ENCODE assay signal across 1 cellular context in the genomic region with DNA sequence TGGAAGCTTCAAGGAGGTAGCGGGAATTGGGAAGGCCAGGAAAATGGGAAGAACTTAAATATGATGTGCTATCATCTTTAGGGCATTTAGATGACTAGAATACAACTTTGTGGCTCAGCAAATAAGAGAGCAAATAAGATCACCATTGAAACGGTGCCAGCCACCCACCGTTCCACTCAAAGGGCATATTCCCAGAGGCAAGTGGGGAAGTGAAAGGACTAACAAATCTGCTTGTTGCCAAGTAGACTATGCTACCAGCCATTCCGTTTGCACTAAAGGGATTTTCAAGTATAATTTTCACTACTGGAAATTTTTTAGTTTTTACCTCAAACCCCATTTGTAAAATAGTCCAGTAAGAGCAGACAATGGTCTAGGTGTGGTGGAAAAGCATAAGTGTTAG.
TF ChIP-seq lines count a peak whose summit lies in the region.

No MANE protein-coding gene starts in this region.

TF ChIP-seq in GM23338, 12 proteins besides CTCF, POLR2A, EP300 and RAD21 (continued from another document):
- TF ChIP-seq CREB1 (CRISPR knock-in tag; IDR thresholded peaks at IDR 0.05; ENCODE audit: low read depth) (no peak), ZNF114 (CRISPR knock-in tag; IDR thresholded peaks at IDR 0.05) (no peak), POLR2AphosphoS5 (IDR thresholded peaks at IDR 0.05; ENCODE audit: low read depth) (no peak), JUNB (IDR thresholded peaks at IDR 0.05; ENCODE audit: unreplicated experiment) (no peak), EZH2 (IDR thresholded peaks at IDR 0.05; ENCODE audit: low read depth, unreplicated experiment) (no peak)
- TF ChIP-seq, protein P1, sequence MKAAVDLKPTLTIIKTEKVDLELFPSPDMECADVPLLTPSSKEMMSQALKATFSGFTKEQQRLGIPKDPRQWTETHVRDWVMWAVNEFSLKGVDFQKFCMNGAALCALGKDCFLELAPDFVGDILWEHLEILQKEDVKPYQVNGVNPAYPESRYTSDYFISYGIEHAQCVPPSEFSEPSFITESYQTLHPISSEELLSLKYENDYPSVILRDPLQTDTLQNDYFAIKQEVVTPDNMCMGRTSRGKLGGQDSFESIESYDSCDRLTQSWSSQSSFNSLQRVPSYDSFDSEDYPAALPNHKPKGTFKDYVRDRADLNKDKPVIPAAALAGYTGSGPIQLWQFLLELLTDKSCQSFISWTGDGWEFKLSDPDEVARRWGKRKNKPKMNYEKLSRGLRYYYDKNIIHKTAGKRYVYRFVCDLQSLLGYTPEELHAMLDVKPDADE (IDR thresholded peaks at IDR 0.05): no peak
- TF ChIP-seq, protein P2, sequence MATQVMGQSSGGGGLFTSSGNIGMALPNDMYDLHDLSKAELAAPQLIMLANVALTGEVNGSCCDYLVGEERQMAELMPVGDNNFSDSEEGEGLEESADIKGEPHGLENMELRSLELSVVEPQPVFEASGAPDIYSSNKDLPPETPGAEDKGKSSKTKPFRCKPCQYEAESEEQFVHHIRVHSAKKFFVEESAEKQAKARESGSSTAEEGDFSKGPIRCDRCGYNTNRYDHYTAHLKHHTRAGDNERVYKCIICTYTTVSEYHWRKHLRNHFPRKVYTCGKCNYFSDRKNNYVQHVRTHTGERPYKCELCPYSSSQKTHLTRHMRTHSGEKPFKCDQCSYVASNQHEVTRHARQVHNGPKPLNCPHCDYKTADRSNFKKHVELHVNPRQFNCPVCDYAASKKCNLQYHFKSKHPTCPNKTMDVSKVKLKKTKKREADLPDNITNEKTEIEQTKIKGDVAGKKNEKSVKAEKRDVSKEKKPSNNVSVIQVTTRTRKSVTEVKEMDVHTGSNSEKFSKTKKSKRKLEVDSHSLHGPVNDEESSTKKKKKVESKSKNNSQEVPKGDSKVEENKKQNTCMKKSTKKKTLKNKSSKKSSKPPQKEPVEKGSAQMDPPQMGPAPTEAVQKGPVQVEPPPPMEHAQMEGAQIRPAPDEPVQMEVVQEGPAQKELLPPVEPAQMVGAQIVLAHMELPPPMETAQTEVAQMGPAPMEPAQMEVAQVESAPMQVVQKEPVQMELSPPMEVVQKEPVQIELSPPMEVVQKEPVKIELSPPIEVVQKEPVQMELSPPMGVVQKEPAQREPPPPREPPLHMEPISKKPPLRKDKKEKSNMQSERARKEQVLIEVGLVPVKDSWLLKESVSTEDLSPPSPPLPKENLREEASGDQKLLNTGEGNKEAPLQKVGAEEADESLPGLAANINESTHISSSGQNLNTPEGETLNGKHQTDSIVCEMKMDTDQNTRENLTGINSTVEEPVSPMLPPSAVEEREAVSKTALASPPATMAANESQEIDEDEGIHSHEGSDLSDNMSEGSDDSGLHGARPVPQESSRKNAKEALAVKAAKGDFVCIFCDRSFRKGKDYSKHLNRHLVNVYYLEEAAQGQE (IDR thresholded peaks at IDR 0.05; ENCODE audit: unreplicated experiment): no peak
